ENCODE assay signal across 8 cellular contexts in genomic region chr7:151342102-151342646, GRCh38. TPM values are rescaled to one million over a fixed set of nuclear protein-coding genes. Genes with fewer than 3 reads are reported as not detected.
DNase-seq lines count a peak whose midpoint lies in the region; ATAC-seq and TF ChIP-seq lines count a peak whose summit lies in the region.

No MANE protein-coding gene starts in this region.

- peaks cover 0 to 4% of the 10 kb centered on the region in 2 donors for H3K9me3 Mint-ChIP-seq in activated T-cell treated with anti-CD3 and anti-CD28 coated beads, Interleukin-2, amount 50 U/mL, for 72 hours

- no peak for TF ChIP-seq EP300 in gastroesophageal sphincter (IDR thresholded peaks at IDR 0.05)

- 2% methylated on average over 11 of the region's 11 CpGs for WGBS in gastroesophageal sphincter (ENCODE audit: low coverage in 1 of 2), 2 donors

- DNase-seq in activated T-cell treated with anti-CD3 and anti-CD28 coated beads, Interleukin-2, amount 50 U/mL, for 72 hours, result no peak
- no peak for DNase-seq in activated T-cell treated with anti-CD3 and anti-CD28 coated beads, Interleukin-2, amount 50 U/mL, for 1 hour
- DNase-seq in GM19240 (ENCODE audit: insufficient read length, low spot score) (no peak), DMS153 treated with DMSO at 0.1 percent for 48 hours (lab: John Stamatoyannopoulos, UW; ENCODE audit: unreplicated experiment) (no peak)

- peak overlapping the region; percentile 77 for H3K9ac ChIP-seq in SU-DHL-6 (ENCODE audit: low read length)
- peak overlapping the region; percentile 68 to 89 (median 82) for H3K9ac ChIP-seq in skeletal muscle tissue (ENCODE audit: low read depth in 1 of 3, low read length in 3 of 3)

- H3K27me3 ChIP-seq in SU-DHL-6 (ENCODE audit: low read length) (no peaks in the 10 kb centered on the region), gastroesophageal sphincter (no peaks in the 10 kb centered on the region), skeletal muscle tissue (ENCODE audit: control insufficient read depth in 3 of 3, insufficient read depth in 3 of 3, low read length in 3 of 3) (no peaks in the 10 kb centered on the region)

- no peaks in the 10 kb centered on the region for H4K20me1 ChIP-seq in SU-DHL-6 (ENCODE audit: low read depth, low read length)

- H3K9me3 ChIP-seq in SU-DHL-6 (ENCODE audit: insufficient read depth, low read length) (no peaks in the 10 kb centered on the region), gastroesophageal sphincter (peaks cover 0 to 5% (median 0%) of the 10 kb centered on the region in 3 donors), skeletal muscle tissue (ENCODE audit: control insufficient read depth in 3 of 3, low read length in 3 of 3) (no peaks in the 10 kb centered on the region)

- H3K36me3 ChIP-seq in SU-DHL-6 (ENCODE audit: low read length), result no peaks in the 10 kb centered on the region; the same call in 1 of the 2 replicates
- peaks cover 0 to 32% of the 10 kb centered on the region in 2 donors for H3K36me3 ChIP-seq in gastroesophageal sphincter
- H3K36me3 ChIP-seq in skeletal muscle tissue (ENCODE audit: control insufficient read depth in 3 of 3, insufficient read depth in 3 of 3, low read length in 3 of 3), result peaks cover 0 to 18% (median 17%) of the 10 kb centered on the region in 3 donors

- peak overlapping the region; percentile 84 to 97 for H3K4me3 Mint-ChIP-seq in activated T-cell treated with anti-CD3 and anti-CD28 coated beads, Interleukin-2, amount 50 U/mL, for 72 hours

- peaks cover 0 to 27% (median 6%) of the 10 kb centered on the region in 3 donors for H3K4me1 ChIP-seq in gastroesophageal sphincter
- H3K4me1 ChIP-seq in skeletal muscle tissue (ENCODE audit: control insufficient read depth in 3 of 3, insufficient read depth in 3 of 3, low read length in 3 of 3), result peaks cover 11 to 13% (median 11%) of the 10 kb centered on the region in 3 donors

- peaks cover 18% of the 10 kb centered on the region for H3K79me2 ChIP-seq in SU-DHL-6 (ENCODE audit: insufficient read depth, low read length)

- TF ChIP-seq POLR2A in gastroesophageal sphincter (IDR thresholded peaks at IDR 0.05), result no peak

- H3K27me3 Mint-ChIP-seq in activated T-cell treated with anti-CD3 and anti-CD28 coated beads, Interleukin-2, amount 50 U/mL, for 72 hours (ENCODE audit: low read depth), result no peaks in the 10 kb centered on the region

- peak; percentile 62 to 64 for ATAC-seq in activated T-cell treated with anti-CD3 and anti-CD28 coated beads, Interleukin-2, amount 50 U/mL, for 72 hours (replicated peaks in 1 of 2)
- peak; percentile 62 for ATAC-seq in HG02981 (IDR thresholded peaks at IDR 0.05; ENCODE audit: unreplicated experiment)
- no peak for ATAC-seq in gastroesophageal sphincter

- peak overlapping the region; percentile 49 for H3K27ac ChIP-seq in SU-DHL-6 (ENCODE audit: low read depth, low read length)
- peak overlapping the region; percentile 1 to 87 (median 80) for H3K27ac ChIP-seq in gastroesophageal sphincter
- H3K27ac ChIP-seq in skeletal muscle tissue (ENCODE audit: low read depth, low read length), result peak overlapping the region; percentile 73

- peaks cover 47% of the 10 kb centered on the region for H3K4me1 Mint-ChIP-seq in activated T-cell treated with anti-CD3 and anti-CD28 coated beads, Interleukin-2, amount 50 U/mL, for 72 hours (ENCODE audit: low read depth)

- TF ChIP-seq CTCF in SU-DHL-6 (IDR thresholded peaks at IDR 0.05; ENCODE audit: insufficient read depth, low read length, poor library complexity, severe bottlenecking) (no peak), gastroesophageal sphincter (IDR thresholded peaks at IDR 0.05) (no peak)

- H3F3A ChIP-seq in SU-DHL-6 (ENCODE audit: insufficient read depth), result peaks cover 46% of the 10 kb centered on the region

- peak overlapping the region; percentile 97 for H3K4me2 ChIP-seq in SU-DHL-6 (ENCODE audit: low read depth, low read length, poor library complexity, severe bottlenecking)

- peak overlapping the region; percentile 82 for H3K4me3 ChIP-seq in SU-DHL-6 (ENCODE audit: insufficient read depth, low read length, poor library complexity, severe bottlenecking)
- H3K4me3 ChIP-seq in gastroesophageal sphincter, result peak overlapping the region; percentile 56 to 73
- peak overlapping the region; percentile 62 to 92 (median 83) for H3K4me3 ChIP-seq in skeletal muscle tissue (ENCODE audit: low read length in 3 of 3)

- H3K9me2 ChIP-seq in SU-DHL-6 (replicated peaks; ENCODE audit: insufficient read depth, low read length), result no peaks in the 10 kb centered on the region

- H3K27ac Mint-ChIP-seq in activated T-cell treated with anti-CD3 and anti-CD28 coated beads, Interleukin-2, amount 50 U/mL, for 72 hours, result peak overlapping the region; percentile 99

- H3K36me3 Mint-ChIP-seq in activated T-cell treated with anti-CD3 and anti-CD28 coated beads, Interleukin-2, amount 50 U/mL, for 72 hours (ENCODE audit: insufficient read depth in 2 of 2), result peaks cover 0 to 4% of the 10 kb centered on the region in 2 donors

- H2AFZ ChIP-seq in SU-DHL-6 (ENCODE audit: low read depth, low read length, severe bottlenecking), result peak overlapping the region; percentile 83

RNA-seq across cellular contexts. Expression of gene NUB1, which starts 0.6 kb away (rescaled TPM):
- 10 to 100 TPM; 79.0 to 84.1 TPM for total RNA-seq in activated T-cell treated with anti-CD3 and anti-CD28 coated beads, Interleukin-2, amount 50 U/mL, for 72 hours
- total RNA-seq in gastroesophageal sphincter, result 10 to 100 TPM; 50.5 to 60.3 (median 54.8) TPM
- total RNA-seq in skeletal muscle tissue, result 20.9 TPM
